26 cellular contexts compared by ENCODE assay signal in genomic region chr19:44908074-44908835, GRCh38. TPM values are rescaled to one million over a fixed set of nuclear protein-coding genes. Genes with fewer than 3 reads are reported as not detected.
"Had no signal": no experiment of that assay in that cellular context is flagged by ENCODE, and none has a peak within 500 bp of the region (broad histone marks: within the 10 kb centered on the region; RNA-seq: fewer than 3 reads in every experiment).

No MANE protein-coding gene starts in this region.

- H3K36me3 Mint-ChIP-seq: activated naive CD4-positive, alpha-beta T cell treated with anti-CD3 and anti-CD28 coated beads, Interleukin-2, amount 50 U/mL, for 72 hours had no signal

- H3K9me3 ChIP-seq: body of pancreas, pancreas had no signal

- FAIRE-seq: colon, keratinocyte, pancreas, TTC549 had no signal

- H3K27ac Mint-ChIP-seq: activated CD4-positive, alpha-beta memory T cell treated with anti-CD3 and anti-CD28 coated beads for 36 hours; activated CD4-positive, alpha-beta T cell treated with anti-CD3 and anti-CD28 coated beads for 36 hours; activated naive CD4-positive, alpha-beta T cell treated with anti-CD3 and anti-CD28 coated beads, Interleukin-2, amount 50 U/mL, for 72 hours; activated T-helper 1 cell treated with anti-CD3 and anti-CD28 coated beads, Interleukin-12 subunit alpha, Interleukin-12 subunit beta, Interleukin-2, Interleukin-4 antibody, amounts not matched to agents 30 ng/mL and 10 ng/mL and 1 ng/mL, durations not matched to agents 14 hours and 24 hours and 36 hours; stimulated activated naive B cell treated with anti-CD40 and anti-IgM and Interleukin-4, amounts not matched to agents 10 μg/mL and 1 μg/mL and 100 μg/mL, for 72 hours had no signal

- H3K36me3 ChIP-seq: pancreas had no signal

- H3K27ac ChIP-seq: body of pancreas, pancreas had no signal

- H3K4me3 Mint-ChIP-seq: activated CD4-positive, alpha-beta memory T cell treated with anti-CD3 and anti-CD28 coated beads for 36 hours; activated CD4-positive, alpha-beta T cell treated with anti-CD3 and anti-CD28 coated beads for 36 hours; activated T-helper 1 cell treated with anti-CD3 and anti-CD28 coated beads, Interleukin-12 subunit alpha, Interleukin-12 subunit beta, Interleukin-2, Interleukin-4 antibody, amounts not matched to agents 30 ng/mL and 10 ng/mL and 1 ng/mL, durations not matched to agents 14 hours and 24 hours and 36 hours; stimulated activated naive B cell treated with anti-CD40 and anti-IgM and Interleukin-4, amounts not matched to agents 10 μg/mL and 1 μg/mL and 100 μg/mL, for 72 hours had no signal

- H3K4me3 ChIP-seq: body of pancreas, lung, pancreas had no signal

- ATAC-seq: activated CD4-positive, alpha-beta T cell treated with anti-CD3 and anti-CD28 coated beads for 36 hours; activated naive CD4-positive, alpha-beta T cell treated with anti-CD3 and anti-CD28 coated beads, Interleukin-2, amount 50 U/mL, for 72 hours; body of pancreas; pancreas; sciatic nerve; stimulated activated naive B cell treated with anti-CD40 and anti-IgM and Interleukin-4, amounts not matched to agents 10 μg/mL and 1 μg/mL and 100 μg/mL, for 72 hours had no signal

- H3K9me3 Mint-ChIP-seq: activated CD4-positive, alpha-beta memory T cell treated with anti-CD3 and anti-CD28 coated beads for 36 hours; activated naive CD4-positive, alpha-beta T cell treated with anti-CD3 and anti-CD28 coated beads, Interleukin-2, amount 50 U/mL, for 72 hours; activated T-helper 1 cell treated with anti-CD3 and anti-CD28 coated beads, Interleukin-12 subunit alpha, Interleukin-12 subunit beta, Interleukin-2, Interleukin-4 antibody, amounts not matched to agents 30 ng/mL and 10 ng/mL and 1 ng/mL, durations not matched to agents 14 hours and 24 hours and 36 hours; stimulated activated naive B cell treated with anti-CD40 and anti-IgM and Interleukin-4, amounts not matched to agents 10 μg/mL and 1 μg/mL and 100 μg/mL, for 72 hours had no signal

- DNase-seq: activated CD4-positive, alpha-beta memory T cell treated with anti-CD3 and anti-CD28 coated beads for 36 hours; activated CD4-positive, alpha-beta T cell treated with anti-CD3 and anti-CD28 coated beads for 36 hours; activated gamma-delta T cell treated with Interleukin-2 at 50 U/mL for 16 hours; activated T-cell treated with anti-CD3 and anti-CD28 coated beads for 4 hours; amygdala; body of pancreas; caudate nucleus; dorsolateral prefrontal cortex; foreskin melanocyte; glutamatergic neuron; midbrain; pancreas; stimulated activated naive B cell treated with anti-CD40 and anti-IgM and Interleukin-4, amounts not matched to agents 10 μg/mL and 1 μg/mL and 100 μg/mL, for 72 hours; SW 1271 had no signal

- H3K27me3 ChIP-seq: pancreas had no signal

RNA-seq across cellular contexts. Expression of gene APOC1, which starts 6.2 kb away (rescaled TPM):
- total RNA-seq: T-helper 2 cell treated with Interferon-gamma antibody and Interleukin-4, amounts not matched to agents 100 ng/mL and 5 ng/mL, for 36 hours had no signal
- polyA plus RNA-seq: neural cell had no signal

RNA-seq across cellular contexts. Expression of gene APOC4, which starts 33.8 kb away (rescaled TPM):
- total RNA-seq: activated CD4-positive, alpha-beta memory T cell treated with anti-CD3 and anti-CD28 coated beads for 36 hours; activated CD4-positive, alpha-beta T cell treated with anti-CD3 and anti-CD28 coated beads for 36 hours; activated naive CD4-positive, alpha-beta T cell treated with anti-CD3 and anti-CD28 coated beads, Interleukin-2, amount 50 U/mL, for 72 hours; activated T-helper 1 cell treated with anti-CD3 and anti-CD28 coated beads, Interleukin-12 subunit alpha, Interleukin-12 subunit beta, Interleukin-2, Interleukin-4 antibody, amounts not matched to agents 30 ng/mL and 10 ng/mL and 1 ng/mL, durations not matched to agents 14 hours and 24 hours and 36 hours; body of pancreas; epithelial cell of proximal tubule; fibroblast of lung; lung; sciatic nerve; T-helper 2 cell treated with Interferon-gamma antibody and Interleukin-4, amounts not matched to agents 100 ng/mL and 5 ng/mL, for 36 hours; ureter had no signal
- polyA plus RNA-seq: fibroblast of lung, keratinocyte, neural cell, pancreas had no signal

RNA-seq across cellular contexts. Expression of gene APOC2, which starts 37.6 kb away (rescaled TPM):
- total RNA-seq: activated CD4-positive, alpha-beta memory T cell treated with anti-CD3 and anti-CD28 coated beads for 36 hours; activated CD4-positive, alpha-beta T cell treated with anti-CD3 and anti-CD28 coated beads for 36 hours; activated naive CD4-positive, alpha-beta T cell treated with anti-CD3 and anti-CD28 coated beads, Interleukin-2, amount 50 U/mL, for 72 hours; activated T-helper 1 cell treated with anti-CD3 and anti-CD28 coated beads, Interleukin-12 subunit alpha, Interleukin-12 subunit beta, Interleukin-2, Interleukin-4 antibody, amounts not matched to agents 30 ng/mL and 10 ng/mL and 1 ng/mL, durations not matched to agents 14 hours and 24 hours and 36 hours; body of pancreas; epithelial cell of proximal tubule; fibroblast of lung; T-helper 2 cell treated with Interferon-gamma antibody and Interleukin-4, amounts not matched to agents 100 ng/mL and 5 ng/mL, for 36 hours had no signal
- polyA plus RNA-seq: fibroblast of lung, keratinocyte, neural cell had no signal
